Comparison of ENCODE assay signal across 8 cellular contexts in the genomic region with DNA sequence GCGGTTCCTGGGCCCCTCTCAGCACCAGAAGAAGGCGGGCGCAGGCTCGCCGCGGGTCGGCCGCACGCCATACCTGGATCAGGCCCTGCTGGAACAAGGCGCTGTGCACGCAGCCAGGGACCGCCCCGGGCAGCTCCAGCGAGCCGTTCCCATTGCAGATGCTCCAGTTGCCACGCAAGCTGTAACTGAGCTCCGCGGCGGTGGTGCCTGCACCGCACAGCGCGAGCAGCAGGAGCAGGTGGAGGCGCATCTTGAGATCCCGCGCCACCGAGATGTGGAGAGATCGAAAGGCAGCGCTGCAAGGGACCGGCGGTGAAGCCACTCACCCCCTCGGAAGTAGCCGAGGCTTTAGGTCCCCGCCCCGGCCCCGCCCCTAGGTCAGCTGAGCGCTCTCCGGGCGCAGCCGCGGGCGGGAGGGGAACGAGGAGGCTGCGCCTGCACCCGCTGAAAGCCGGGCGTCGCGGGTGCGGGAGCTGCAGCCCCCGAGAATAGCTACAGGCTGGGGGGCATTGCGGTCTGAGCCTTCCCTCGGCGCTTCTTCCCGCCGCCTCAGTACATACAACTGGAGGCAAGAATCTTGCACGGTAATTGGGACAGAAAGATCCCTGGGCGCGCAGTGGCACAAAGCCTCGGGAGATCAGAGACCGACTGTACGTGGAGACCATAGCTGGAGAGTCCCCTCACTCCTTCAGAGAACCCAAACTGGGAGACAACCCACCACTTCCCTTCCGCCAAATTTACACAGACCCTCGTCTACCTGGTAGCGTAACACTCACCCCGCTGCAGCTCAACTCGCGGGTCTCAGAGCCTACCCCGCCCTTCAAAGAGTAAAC. TPM values are rescaled to one million over a fixed set of nuclear protein-coding genes. Genes with fewer than 3 reads are reported as not detected.
DNase-seq lines count a peak whose midpoint lies in the region; ATAC-seq and TF ChIP-seq lines count a peak whose summit lies in the region.

MANBA (minus strand) TSS at position 324 of the 833 bp plus-strand sequence; CDS start at position 250, 74 bp downstream.

- H3K9me3 Mint-ChIP-seq in activated T-helper 2 cell treated with anti-CD3 and anti-CD28 coated beads, Interferon-gamma antibody, Interleukin-2, Interleukin-4, amounts not matched to agents 10 μg/mL and 5 μg/mL and 100 μg/mL, durations not matched to agents 14 hours and 24 hours and 36 hours = no peaks in the 10 kb centered on the region
- no peaks in the 10 kb centered on the region for H3K9me3 Mint-ChIP-seq in nephron progenitor cell
- no peaks in the 10 kb centered on the region for H3K9me3 Mint-ChIP-seq in stimulated activated naive CD8-positive, alpha-beta T cell treated with anti-CD3 and anti-CD28 coated beads, Interleukin-15, Interleukin-2, amounts not matched to agents 100 ng/mL and 50 ng/mL, for 24 hours

- ATAC-seq in RWPE2 (ENCODE audit: low read depth) = peak; percentile 89

- H3K9me3 ChIP-seq in RWPE2 (ENCODE audit: severe bottlenecking) = no peaks in the 10 kb centered on the region

- TF ChIP-seq CTCF in RWPE2 (IDR thresholded peaks at IDR 0.05; ENCODE audit: poor library complexity, severe bottlenecking) = no peak
- TF ChIP-seq CTCF in nephron progenitor cell (IDR thresholded peaks at IDR 0.05) = no peak

- H3K27ac Mint-ChIP-seq in activated T-helper 2 cell treated with anti-CD3 and anti-CD28 coated beads, Interferon-gamma antibody, Interleukin-2, Interleukin-4, amounts not matched to agents 10 μg/mL and 5 μg/mL and 100 μg/mL, durations not matched to agents 14 hours and 24 hours and 36 hours = peak within 1 kb of the TSS; percentile 84
- H3K27ac Mint-ChIP-seq in nephron progenitor cell = peak within 1 kb of the TSS; percentile 41
- H3K27ac Mint-ChIP-seq in stimulated activated naive CD8-positive, alpha-beta T cell treated with anti-CD3 and anti-CD28 coated beads, Interleukin-15, Interleukin-2, amounts not matched to agents 100 ng/mL and 50 ng/mL, for 24 hours = peak within 1 kb of the TSS; percentile 90

- peak within 1 kb of the TSS; percentile 54 for H3K4me3 ChIP-seq in RWPE2 (ENCODE audit: severe bottlenecking)

- peaks cover 33% of the 10 kb centered on the region for H3K4me1 Mint-ChIP-seq in activated T-helper 2 cell treated with anti-CD3 and anti-CD28 coated beads, Interferon-gamma antibody, Interleukin-2, Interleukin-4, amounts not matched to agents 10 μg/mL and 5 μg/mL and 100 μg/mL, durations not matched to agents 14 hours and 24 hours and 36 hours (ENCODE audit: low read depth)
- H3K4me1 Mint-ChIP-seq in nephron progenitor cell = peaks cover 20% of the 10 kb centered on the region
- peaks cover 40% of the 10 kb centered on the region for H3K4me1 Mint-ChIP-seq in stimulated activated naive CD8-positive, alpha-beta T cell treated with anti-CD3 and anti-CD28 coated beads, Interleukin-15, Interleukin-2, amounts not matched to agents 100 ng/mL and 50 ng/mL, for 24 hours (ENCODE audit: low read depth)

- peaks cover 9% of the 10 kb centered on the region for H3K4me1 ChIP-seq in RWPE2 (ENCODE audit: insufficient read depth, poor library complexity, severe bottlenecking)

- no peaks in the 10 kb centered on the region for H3K36me3 ChIP-seq in RWPE2 (ENCODE audit: low read depth)

- peaks cover 20% of the 10 kb centered on the region for H3K27me3 Mint-ChIP-seq in activated T-helper 2 cell treated with anti-CD3 and anti-CD28 coated beads, Interferon-gamma antibody, Interleukin-2, Interleukin-4, amounts not matched to agents 10 μg/mL and 5 μg/mL and 100 μg/mL, durations not matched to agents 14 hours and 24 hours and 36 hours (ENCODE audit: low read depth)
- H3K27me3 Mint-ChIP-seq in nephron progenitor cell (ENCODE audit: low read depth, poor library complexity) = peaks cover 35% of the 10 kb centered on the region
- H3K27me3 Mint-ChIP-seq in stimulated activated naive CD8-positive, alpha-beta T cell treated with anti-CD3 and anti-CD28 coated beads, Interleukin-15, Interleukin-2, amounts not matched to agents 100 ng/mL and 50 ng/mL, for 24 hours = no peaks in the 10 kb centered on the region

- H3K27me3 ChIP-seq in RWPE2 (ENCODE audit: insufficient read depth, poor library complexity, severe bottlenecking) = no peaks in the 10 kb centered on the region

- H3K36me3 Mint-ChIP-seq in activated T-helper 2 cell treated with anti-CD3 and anti-CD28 coated beads, Interferon-gamma antibody, Interleukin-2, Interleukin-4, amounts not matched to agents 10 μg/mL and 5 μg/mL and 100 μg/mL, durations not matched to agents 14 hours and 24 hours and 36 hours (ENCODE audit: low read depth) = peaks cover 7% of the 10 kb centered on the region
- peaks cover 4% of the 10 kb centered on the region for H3K36me3 Mint-ChIP-seq in nephron progenitor cell (ENCODE audit: low read depth)
- H3K36me3 Mint-ChIP-seq in stimulated activated naive CD8-positive, alpha-beta T cell treated with anti-CD3 and anti-CD28 coated beads, Interleukin-15, Interleukin-2, amounts not matched to agents 100 ng/mL and 50 ng/mL, for 24 hours (ENCODE audit: low read depth) = peaks cover 13% of the 10 kb centered on the region

- intact Hi-C loops in activated T-helper 2 cell treated with anti-CD3 and anti-CD28 coated beads, Interferon-gamma antibody, Interleukin-2, Interleukin-4, amounts not matched to agents 10 μg/mL and 5 μg/mL and 100 μg/mL, durations not matched to agents 14 hours and 24 hours and 36 hours (cut with micrococcal nuclease) = loop anchor here (1.0 to 5.0 kb wide), 4 partner anchors 67 to 416 kb away; partner anchors contain the start of genes BDH2 and SLC39A8

- peak; percentile 83 for DNase-seq in ELR (ENCODE audit: low read depth)
- DNase-seq in H4 (ENCODE audit: low spot score) = peak; percentile 64
- DNase-seq in LHCN-M2 (ENCODE audit: low read depth) = peak; percentile 75
- DNase-seq in RWPE2 (ENCODE audit: low spot score) = peak; percentile 74
- DNase-seq in activated T-helper 2 cell treated with anti-CD3 and anti-CD28 coated beads, Interferon-gamma antibody, Interleukin-2, Interleukin-4, amounts not matched to agents 10 μg/mL and 5 μg/mL and 100 μg/mL, durations not matched to agents 14 hours and 24 hours and 36 hours (ENCODE audit: low spot score) = peak; percentile 79
- DNase-seq in fibroblast of the conjunctiva (ENCODE audit: low read depth) = peak; percentile 34
- peak; percentile 86 for DNase-seq in nephron progenitor cell

- H3K4me3 Mint-ChIP-seq in activated T-helper 2 cell treated with anti-CD3 and anti-CD28 coated beads, Interferon-gamma antibody, Interleukin-2, Interleukin-4, amounts not matched to agents 10 μg/mL and 5 μg/mL and 100 μg/mL, durations not matched to agents 14 hours and 24 hours and 36 hours (ENCODE audit: low read depth) = peak within 1 kb of the TSS; percentile 95
- H3K4me3 Mint-ChIP-seq in nephron progenitor cell = peak within 1 kb of the TSS; percentile 97
- peak within 1 kb of the TSS; percentile 94 for H3K4me3 Mint-ChIP-seq in stimulated activated naive CD8-positive, alpha-beta T cell treated with anti-CD3 and anti-CD28 coated beads, Interleukin-15, Interleukin-2, amounts not matched to agents 100 ng/mL and 50 ng/mL, for 24 hours

- H3K27ac ChIP-seq in RWPE2 (ENCODE audit: poor library complexity, severe bottlenecking) = peak within 1 kb of the TSS; percentile 50

RNA-seq across cellular contexts. Expression of gene MANBA, which starts in this region (rescaled TPM):
- 13.5 and 22.1 TPM in 2 replicates for total RNA-seq in H4 (2014; rRNA removed; shearing (Covaris generic))
- total RNA-seq in LHCN-M2 (2014; rRNA removed) = 21.1 and 24.4 TPM in 2 replicates
- polyA plus RNA-seq in LHCN-M2 (2012) = 10.2 TPM
- 9.4 and 11.3 TPM in 2 replicates for total RNA-seq in activated T-helper 2 cell treated with anti-CD3 and anti-CD28 coated beads, Interferon-gamma antibody, Interleukin-2, Interleukin-4, amounts not matched to agents 10 μg/mL and 5 μg/mL and 100 μg/mL, durations not matched to agents 14 hours and 24 hours and 36 hours

Comparison
In these comparisons a context has a peak if more than half of its experiments do, and no peak if none do; other contexts are left out.
1. Peak in every context shown above with its lines: DNase-seq, ATAC-seq, H3K4me3 ChIP-seq and H3K27ac ChIP-seq.
2. DNase-seq: peak in every context shown above with its lines; median percentile 86 in nephron progenitor cell; 83 in ELR; 79 in activated T-helper 2 cell treated with anti-CD3 and anti-CD28 coated beads, Interferon-gamma antibody, Interleukin-2, Interleukin-4, amounts not matched to agents 10 μg/mL and 5 μg/mL and 100 μg/mL, durations not matched to agents 14 hours and 24 hours and 36 hours; 75 in LHCN-M2; 74 in RWPE2; 64 in H4; 34 in fibroblast of the conjunctiva.